ENCODE assay signal across 8 cellular contexts in the genomic region with DNA sequence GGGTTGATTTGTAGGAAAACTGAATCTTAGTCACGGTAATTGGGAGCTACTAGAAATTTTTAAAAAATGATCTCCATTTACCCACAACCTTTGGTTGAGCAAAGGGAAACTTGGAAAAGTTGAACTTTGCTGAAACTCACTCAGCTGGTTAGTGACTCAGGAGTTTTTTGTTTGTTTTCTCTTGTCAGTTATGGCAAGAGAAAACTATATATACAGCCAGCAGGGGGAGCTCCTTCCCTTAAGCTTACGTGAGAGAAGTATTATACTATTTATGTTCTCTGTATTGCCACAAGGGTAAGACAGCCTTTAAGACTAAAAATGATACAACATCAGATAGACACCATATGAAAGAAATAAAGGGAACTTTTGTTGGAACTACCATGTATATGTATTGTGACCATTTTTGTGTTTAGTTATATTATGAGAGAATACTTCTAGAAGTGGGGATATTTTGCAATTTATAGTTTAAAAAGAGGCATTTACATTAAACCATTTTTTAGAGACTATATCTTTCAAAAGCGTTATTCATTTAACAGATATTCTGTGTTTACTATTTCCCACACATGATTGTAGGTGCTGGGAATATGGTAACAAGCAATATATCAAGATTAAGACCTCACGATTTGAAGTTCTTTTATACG.
DNase-seq lines count a peak whose midpoint lies in the region; ATAC-seq, FAIRE-seq and TF ChIP-seq lines count a peak whose summit lies in the region.

No MANE protein-coding gene starts in this region.

- FAIRE-seq in islet of Langerhans (lab: Jason Lieb, UNC), result peak; percentile 99

- in situ Hi-C loops in ACHN (cut with HindIII; ENCODE audit: low pct_ligation_motif_present, low pct_unique_long_range_greater_than_20kb, low sequenced_read_pairs), result no loop called here

- DNase-seq in ACHN (peak; percentile 94), NCI-H1694 (lab: John Stamatoyannopoulos, UW) (peak; percentile 83), SW 1271 (lab: John Stamatoyannopoulos, UW) (peak; percentile 64 to 86), brain pericyte (ENCODE audit: low read depth, low spot score) (peak; percentile 72)
- DNase-seq in stimulated activated CD4-positive, alpha-beta T cell treated with anti-CD3 and anti-CD28 coated beads, Interleukin-2, amount 100 ng/mL, for 48 hours, result peak; percentile 57 to 64

- TF ChIP-seq POLR2A in GM18505 (IDR thresholded peaks at IDR 0.05; ENCODE audit: borderline replicate concordance, extremely low read depth, insufficient read depth, insufficient read length), result no peak

- ATAC-seq in GM18505 (IDR thresholded peaks at IDR 0.05; ENCODE audit: unreplicated experiment) (peak; percentile 62), HG02981 (IDR thresholded peaks at IDR 0.05; ENCODE audit: unreplicated experiment) (peak; percentile 84)

Comparison
In these comparisons a context has a peak if more than half of its experiments do, and no peak if none do; other contexts are left out.
1. Peak in every context shown above with its lines: DNase-seq and ATAC-seq.